Comparison of ENCODE assay signal across 1 cellular context in the genomic region with DNA sequence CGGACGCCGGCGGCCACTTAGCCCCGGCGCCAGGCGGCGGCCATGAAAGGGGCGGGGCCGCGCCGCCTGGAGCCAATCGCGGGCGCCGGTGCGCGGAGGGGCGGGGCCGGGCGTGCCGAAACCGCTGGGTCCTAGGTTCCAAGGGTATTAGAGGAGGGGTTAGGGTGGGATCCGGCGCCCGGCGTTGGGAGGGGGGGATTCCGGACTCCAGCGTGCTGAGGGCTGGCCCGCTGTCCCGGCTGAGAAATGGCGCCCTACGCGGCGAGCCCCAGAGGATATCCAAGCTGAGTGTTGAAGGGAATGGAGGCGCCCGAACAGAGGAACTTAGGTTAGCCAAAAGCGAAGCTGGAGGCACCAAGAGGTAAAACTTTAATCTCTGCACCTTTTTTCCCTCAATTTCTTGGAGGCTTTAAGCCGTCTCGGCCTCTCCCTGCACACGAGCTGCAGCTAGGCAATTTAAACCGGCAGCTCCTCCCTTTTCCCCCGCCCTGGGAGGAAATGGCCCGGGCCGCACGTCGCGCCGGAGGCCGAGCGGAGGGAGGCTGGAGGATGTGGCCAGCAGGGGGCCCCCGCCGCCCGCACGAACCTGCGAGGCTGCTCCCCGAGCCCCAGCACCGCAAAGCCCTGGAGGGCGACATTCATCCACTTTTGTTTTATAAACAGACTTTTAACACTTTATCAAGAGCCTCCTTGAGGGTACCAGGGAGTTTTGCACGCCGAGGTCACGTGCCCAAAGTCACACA.
TF ChIP-seq lines count a peak whose summit lies in the region.

A gene with protein sequence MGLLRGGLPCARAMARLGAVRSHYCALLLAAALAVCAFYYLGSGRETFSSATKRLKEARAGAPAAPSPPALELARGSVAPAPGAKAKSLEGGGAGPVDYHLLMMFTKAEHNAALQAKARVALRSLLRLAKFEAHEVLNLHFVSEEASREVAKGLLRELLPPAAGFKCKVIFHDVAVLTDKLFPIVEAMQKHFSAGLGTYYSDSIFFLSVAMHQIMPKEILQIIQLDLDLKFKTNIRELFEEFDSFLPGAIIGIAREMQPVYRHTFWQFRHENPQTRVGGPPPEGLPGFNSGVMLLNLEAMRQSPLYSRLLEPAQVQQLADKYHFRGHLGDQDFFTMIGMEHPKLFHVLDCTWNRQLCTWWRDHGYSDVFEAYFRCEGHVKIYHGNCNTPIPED (minus strand): TSS at position 44 of the 743 bp plus-strand sequence. CDS start 101 bp downstream, outside the sequence.

TF ChIP-seq in K562, 482 proteins besides CTCF, POLR2A, EP300 and RAD21 (continued from another document and continues in another):
- TF ChIP-seq, protein P1, sequence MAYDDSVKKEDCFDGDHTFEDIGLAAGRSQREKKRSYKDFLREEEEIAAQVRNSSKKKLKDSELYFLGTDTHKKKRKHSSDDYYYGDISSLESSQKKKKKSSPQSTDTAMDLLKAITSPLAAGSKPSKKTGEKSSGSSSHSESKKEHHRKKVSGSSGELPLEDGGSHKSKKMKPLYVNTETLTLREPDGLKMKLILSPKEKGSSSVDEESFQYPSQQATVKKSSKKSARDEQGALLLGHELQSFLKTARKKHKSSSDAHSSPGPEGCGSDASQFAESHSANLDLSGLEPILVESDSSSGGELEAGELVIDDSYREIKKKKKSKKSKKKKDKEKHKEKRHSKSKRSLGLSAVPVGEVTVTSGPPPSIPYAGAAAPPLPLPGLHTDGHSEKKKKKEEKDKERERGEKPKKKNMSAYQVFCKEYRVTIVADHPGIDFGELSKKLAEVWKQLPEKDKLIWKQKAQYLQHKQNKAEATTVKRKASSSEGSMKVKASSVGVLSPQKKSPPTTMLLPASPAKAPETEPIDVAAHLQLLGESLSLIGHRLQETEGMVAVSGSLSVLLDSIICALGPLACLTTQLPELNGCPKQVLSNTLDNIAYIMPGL (CRISPR knock-in tag; IDR thresholded peaks at IDR 0.05), result 0 out of 2 replicates have a peak, but pooled peaks have one; percentile 24
- no peak for TF ChIP-seq MECOM (CRISPR knock-in tag; IDR thresholded peaks at IDR 0.05)
- 0 out of 4 replicates have a peak, but pooled peaks of 1 of the 2 experiments have one; percentile 30 for TF ChIP-seq ZNF639 (CRISPR knock-in tag; conservative IDR thresholded peaks at IDR 0.05 in 1 of 2, IDR thresholded peaks at IDR 0.05 in 1 of 2)
- no peak for TF ChIP-seq RFX1 (IDR thresholded peaks at IDR 0.05)
- no peak for TF ChIP-seq SMARCE1 (IDR thresholded peaks at IDR 0.05)
- no peak for TF ChIP-seq RBM15 (IDR thresholded peaks at IDR 0.05; ENCODE audit: insufficient read depth, low read length)
- TF ChIP-seq ELF1 (tag; IDR thresholded peaks at IDR 0.05), result peak; percentile 53; the same call in 1 of the 2 replicates
- TF ChIP-seq TAF15 (IDR thresholded peaks at IDR 0.05; ENCODE audit: low read depth, low read length), result no peak
- TF ChIP-seq PHF20 (IDR thresholded peaks at IDR 0.05; ENCODE audit: partially characterized antibody), result no peak
- no peak; the same call in 1 of the 2 replicates for TF ChIP-seq ARID3B (CRISPR knock-in tag; IDR thresholded peaks at IDR 0.05; ENCODE audit: borderline replicate concordance)
- no peak for TF ChIP-seq PHB2 (IDR thresholded peaks at IDR 0.05; ENCODE audit: low read depth)
- no peak for TF ChIP-seq NFE2L1 (tag; IDR thresholded peaks at IDR 0.05; ENCODE audit: borderline replicate concordance, low read depth)
- no peak for TF ChIP-seq SREBF2 (CRISPR knock-in tag; IDR thresholded peaks at IDR 0.05)
- no peak for TF ChIP-seq NR3C1 (CRISPR knock-in tag; IDR thresholded peaks at IDR 0.05)
- TF ChIP-seq ZNF24 (IDR thresholded peaks at IDR 0.05), result peak; percentile 65
- TF ChIP-seq ZNF717 (CRISPR knock-in tag; IDR thresholded peaks at IDR 0.05), result no peak
- TF ChIP-seq MCM5 (IDR thresholded peaks at IDR 0.05; ENCODE audit: low read depth), result no peak
- TF ChIP-seq NR2F6 (CRISPR knock-in tag; IDR thresholded peaks at IDR 0.05), result no peak
- no peak for TF ChIP-seq FOXA1 (IDR thresholded peaks at IDR 0.05; ENCODE audit: borderline replicate concordance)
- TF ChIP-seq FOXA3 (CRISPR knock-in tag; conservative IDR thresholded peaks at IDR 0.05 in 1 of 2, IDR thresholded peaks at IDR 0.05 in 1 of 2), result 0 out of 4 replicates have a peak, but pooled peaks of 1 of the 2 experiments have one; percentile 72
- no peak for TF ChIP-seq XRCC3 (IDR thresholded peaks at IDR 0.05)
- no peak for TF ChIP-seq RBBP5 (IDR thresholded peaks at IDR 0.05; ENCODE audit: borderline replicate concordance, insufficient read depth, low read length, poor library complexity, severe bottlenecking)
- TF ChIP-seq, protein P2, sequence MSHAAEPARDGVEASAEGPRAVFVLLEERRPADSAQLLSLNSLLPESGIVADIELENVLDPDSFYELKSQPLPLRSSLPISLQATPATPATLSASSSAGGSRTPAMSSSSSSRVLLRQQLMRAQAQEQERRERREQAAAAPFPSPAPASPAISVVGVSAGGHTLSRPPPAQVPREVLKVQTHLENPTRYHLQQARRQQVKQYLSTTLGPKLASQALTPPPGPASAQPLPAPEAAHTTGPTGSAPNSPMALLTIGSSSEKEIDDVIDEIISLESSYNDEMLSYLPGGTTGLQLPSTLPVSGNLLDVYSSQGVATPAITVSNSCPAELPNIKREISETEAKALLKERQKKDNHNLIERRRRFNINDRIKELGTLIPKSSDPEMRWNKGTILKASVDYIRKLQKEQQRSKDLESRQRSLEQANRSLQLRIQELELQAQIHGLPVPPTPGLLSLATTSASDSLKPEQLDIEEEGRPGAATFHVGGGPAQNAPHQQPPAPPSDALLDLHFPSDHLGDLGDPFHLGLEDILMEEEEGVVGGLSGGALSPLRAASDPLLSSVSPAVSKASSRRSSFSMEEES (CRISPR knock-in tag; IDR thresholded peaks at IDR 0.05), result peak; percentile 93
- no peak for TF ChIP-seq ZNF134 (CRISPR knock-in tag; conservative IDR thresholded peaks at IDR 0.05)
- TF ChIP-seq ZNF143 (CRISPR knock-in tag; IDR thresholded peaks at IDR 0.05), result no peak
- TF ChIP-seq MYC (IDR thresholded peaks at IDR 0.05; ENCODE audit: low read depth, low read length), result peak; percentile 66; the same call in 1 of the 2 replicates
- peak; percentile 43 for TF ChIP-seq MYC (CRISPR knock-in tag; IDR thresholded peaks at IDR 0.05; ENCODE audit: borderline replicate concordance, low read depth)
- no peak for TF ChIP-seq ZNF133 (CRISPR knock-in tag; IDR thresholded peaks at IDR 0.05)
- TF ChIP-seq, protein P3, sequence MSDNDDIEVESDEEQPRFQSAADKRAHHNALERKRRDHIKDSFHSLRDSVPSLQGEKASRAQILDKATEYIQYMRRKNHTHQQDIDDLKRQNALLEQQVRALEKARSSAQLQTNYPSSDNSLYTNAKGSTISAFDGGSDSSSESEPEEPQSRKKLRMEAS (CRISPR knock-in tag; IDR thresholded peaks at IDR 0.05), result peak; percentile 76
- TF ChIP-seq ZNF174 (CRISPR knock-in tag; IDR thresholded peaks at IDR 0.05), result no peak
- no peak for TF ChIP-seq NCOA6 (IDR thresholded peaks at IDR 0.05)
- TF ChIP-seq STAG1 (CRISPR knock-in tag; IDR thresholded peaks at IDR 0.05; ENCODE audit: borderline replicate concordance), result peak; percentile 97
- TF ChIP-seq ETV1 (tag; conservative IDR thresholded peaks at IDR 0.05; ENCODE audit: low read depth), result 0 out of 2 replicates have a peak, but pooled peaks have one; percentile 34
- no peak; the same call in 1 of the 2 replicates for TF ChIP-seq ZFP91 (CRISPR knock-in tag; IDR thresholded peaks at IDR 0.05)
- TF ChIP-seq ZNF354B (CRISPR knock-in tag; IDR thresholded peaks at IDR 0.05), result no peak
- no peak for TF ChIP-seq ZNF277 (CRISPR knock-in tag; IDR thresholded peaks at IDR 0.05; ENCODE audit: borderline replicate concordance)
- no peak for TF ChIP-seq ZNF592 (IDR thresholded peaks at IDR 0.05)
- TF ChIP-seq ZBTB11 (CRISPR knock-in tag; IDR thresholded peaks at IDR 0.05), result peak in 2 of 3 experiments; percentile 12 to 63; a peak in 1 of 6 replicates
- peak in 1 of 2 experiments; percentile 51; a peak in 3 of 4 replicates for TF ChIP-seq RCOR1 (IDR thresholded peaks at IDR 0.05; ENCODE audit: borderline replicate concordance in 1 of 2, low read depth in 2 of 2, low read length in 2 of 2)
